Comparison of ENCODE assay signal across 7 cellular contexts in the genomic region with DNA sequence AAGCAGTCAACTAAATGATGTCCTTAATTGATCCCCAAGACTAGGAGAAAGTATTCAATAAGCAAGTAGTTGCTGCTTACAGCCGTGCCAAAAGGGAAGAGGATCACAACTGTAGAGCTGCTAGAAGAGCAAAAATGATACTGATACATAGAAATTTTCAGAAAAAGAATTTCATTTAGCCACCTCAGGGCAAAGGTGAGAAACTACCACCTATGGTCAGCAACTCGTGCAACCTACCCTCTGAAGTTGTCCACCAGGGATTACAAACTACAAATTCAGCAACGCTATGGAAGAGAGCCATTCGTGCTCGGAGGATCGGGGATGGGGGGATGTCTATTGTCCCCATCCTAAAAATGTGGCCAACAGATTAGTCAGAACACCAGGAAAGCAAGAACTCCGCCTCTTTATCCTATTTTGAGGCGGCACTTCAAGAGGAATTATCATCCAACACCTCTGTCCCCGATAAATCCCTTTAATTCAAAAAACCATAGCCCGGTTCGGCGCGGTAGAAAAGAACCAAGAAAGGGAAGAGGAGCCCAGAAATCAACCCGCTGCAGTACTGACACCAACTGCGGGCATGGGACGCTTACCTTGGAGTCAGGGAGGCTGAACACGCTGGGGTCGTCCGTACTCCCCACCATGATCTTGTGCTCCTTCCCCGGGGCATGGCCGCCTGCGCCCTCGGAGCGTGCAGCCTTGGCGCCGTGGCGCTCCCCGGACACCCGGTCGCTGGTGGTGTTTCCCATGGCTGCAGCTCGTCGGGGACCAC. TPM values are rescaled to one million over a fixed set of nuclear protein-coding genes. Genes with fewer than 3 reads are reported as not detected.
DNase-seq lines count a peak whose midpoint lies in the region; ATAC-seq and TF ChIP-seq lines count a peak whose summit lies in the region.

No MANE protein-coding gene starts in this region.

- no peak for TF ChIP-seq CTCF in sigmoid colon (IDR thresholded peaks at IDR 0.05)

- H3K4me1 ChIP-seq in ES-I3 (ENCODE audit: insufficient read depth, low read length) (peaks cover 21% of the 10 kb centered on the region), right cardiac atrium (ENCODE audit: control insufficient read depth, insufficient read depth, low read length) (peaks cover 11% of the 10 kb centered on the region), sigmoid colon (peaks cover 0 to 51% (median 42%) of the 10 kb centered on the region in 4 donors)

- WGBS in right cardiac atrium = under 1% methylated on average over 32 of the region's 32 CpGs
- 0 to 1% methylated on average over 32 of the region's 32 CpGs for WGBS in sigmoid colon, 2 donors

- intact Hi-C loops in right cardiac atrium (cut with DNase I) (loop anchor here (1.0 to 10.0 kb wide), 4 partner anchors 53 to 71 kb away; partner anchors contain the start of genes CHD1L (in 3 of the 4) and FMO5 (in 1 of the 4)), sigmoid colon (cut with DNase I) (loop anchor here (1.0 kb wide), 2 partner anchors 54 to 71 kb away; partner anchors contain the start of genes CHD1L and FMO5)

- CTCF ChIA-PET in activated CD4-positive, alpha-beta memory T cell treated with anti-CD3 and anti-CD28 coated beads, Interleukin-2, amount 10 ng/mL, durations not matched to agents 7 days and 5 days (lab: Charles Lee) = interaction anchor here (0.8 to 7.1 kb wide), 3 partner anchors 10 to 71 kb away, joined by 3 to 65 read pairs (median 3); partner anchors contain the start of genes CHD1L and FMO5

- H3K27ac ChIP-seq in right cardiac atrium (ENCODE audit: low read length) (peak overlapping the region; percentile 95), sigmoid colon (peak overlapping the region; percentile 91 to 96 (median 95))

- peak overlapping the region; percentile 90 for H3K9ac ChIP-seq in ES-I3 (ENCODE audit: low read depth, low read length)

- peaks cover 21% of the 10 kb centered on the region for H3K36me3 Mint-ChIP-seq in activated CD4-positive, alpha-beta memory T cell treated with anti-CD3 and anti-CD28 coated beads, Interleukin-2, amount 10 ng/mL, durations not matched to agents 7 days and 5 days (ENCODE audit: low read depth)

- no peak for TF ChIP-seq EP300 in sigmoid colon (IDR thresholded peaks at IDR 0.05)

- H3K4me3 Mint-ChIP-seq in activated CD4-positive, alpha-beta memory T cell treated with anti-CD3 and anti-CD28 coated beads, Interleukin-2, amount 10 ng/mL, durations not matched to agents 7 days and 5 days = peak overlapping the region; percentile 94

- no peaks in the 10 kb centered on the region for H3K9me3 ChIP-seq in ES-I3 (ENCODE audit: control insufficient read depth, insufficient read depth, low read length)
- no peaks in the 10 kb centered on the region for H3K9me3 ChIP-seq in right cardiac atrium (ENCODE audit: control insufficient read depth, low read length)
- H3K9me3 ChIP-seq in sigmoid colon = no peaks in the 10 kb centered on the region

- H3K4me1 Mint-ChIP-seq in activated CD4-positive, alpha-beta memory T cell treated with anti-CD3 and anti-CD28 coated beads, Interleukin-2, amount 10 ng/mL, durations not matched to agents 7 days and 5 days = peaks cover 40% of the 10 kb centered on the region

- POLR2A ChIA-PET in activated CD4-positive, alpha-beta memory T cell treated with anti-CD3 and anti-CD28 coated beads, Interleukin-2, amount 10 ng/mL, durations not matched to agents 7 days and 5 days (lab: Charles Lee) = interaction anchor here (0.9 to 6.1 kb wide), 6 partner anchors 29 to 87 kb away, joined by 3 to 59 read pairs (median 3); partner anchors contain the start of genes CHD1L and FMO5

- H3K27me3 Mint-ChIP-seq in activated CD4-positive, alpha-beta memory T cell treated with anti-CD3 and anti-CD28 coated beads, Interleukin-2, amount 10 ng/mL, durations not matched to agents 7 days and 5 days = no peaks in the 10 kb centered on the region

- peak overlapping the region; percentile 89 for H3K4me3 ChIP-seq in right cardiac atrium (ENCODE audit: low read length)
- peak overlapping the region; percentile 71 to 97 (median 76) for H3K4me3 ChIP-seq in sigmoid colon

- TF ChIP-seq POLR2A in sigmoid colon (IDR thresholded peaks at IDR 0.05) = no peak

- H3K27me3 ChIP-seq in right cardiac atrium (ENCODE audit: control insufficient read depth, insufficient read depth) (no peaks in the 10 kb centered on the region), sigmoid colon (no peaks in the 10 kb centered on the region)

- H3K36me3 ChIP-seq in ES-I3 (ENCODE audit: insufficient read depth, low read length) = peaks cover 3% of the 10 kb centered on the region; the same call in 1 of the 2 replicates
- H3K36me3 ChIP-seq in sigmoid colon = peaks cover 0 to 9% (median under 1%) of the 10 kb centered on the region in 4 donors

- peak overlapping the region; percentile 73 for H3K27ac Mint-ChIP-seq in activated CD4-positive, alpha-beta memory T cell treated with anti-CD3 and anti-CD28 coated beads, Interleukin-2, amount 10 ng/mL, durations not matched to agents 7 days and 5 days

- peaks cover 3% of the 10 kb centered on the region for H3K9me3 Mint-ChIP-seq in activated CD4-positive, alpha-beta memory T cell treated with anti-CD3 and anti-CD28 coated beads, Interleukin-2, amount 10 ng/mL, durations not matched to agents 7 days and 5 days

- peak; percentile 6 for ATAC-seq in HG03520 (IDR thresholded peaks at IDR 0.05; ENCODE audit: unreplicated experiment)
- ATAC-seq in right cardiac atrium = no peak
- no peak for ATAC-seq in HG02885 (IDR thresholded peaks at IDR 0.05; ENCODE audit: poor library complexity, unreplicated experiment)

- no peak for DNase-seq in activated CD4-positive, alpha-beta memory T cell treated with anti-CD3 and anti-CD28 coated beads, Interleukin-2, amount 10 ng/mL, durations not matched to agents 7 days and 5 days
- DNase-seq in right cardiac atrium (no peak), sigmoid colon (no peak)
- no peak for DNase-seq in activated effector memory CD4-positive, alpha-beta T cell treated with anti-CD3 and anti-CD28 coated beads, Interleukin-2, amount 50 U/mL, for 16 hours

RNA-seq across cellular contexts. Expression of gene PRKAB2, which starts 0.7 kb away (rescaled TPM):
- total RNA-seq in activated CD4-positive, alpha-beta memory T cell treated with anti-CD3 and anti-CD28 coated beads, Interleukin-2, amount 10 ng/mL, durations not matched to agents 7 days and 5 days = 10 to 100 TPM; 13.3 to 15.5 TPM
- 10 to 100 TPM; 14.2 to 39.0 (median 25.0) TPM for total RNA-seq in right cardiac atrium
- polyA plus RNA-seq in right cardiac atrium = 8.3 TPM
- 10 to 100 TPM; 33.5 to 40.3 (median 38.5) TPM for total RNA-seq in sigmoid colon
- polyA plus RNA-seq in sigmoid colon = 1 to 10 TPM; 5.4 to 6.9 (median 6.7) TPM

RNA-seq across cellular contexts. Expression of gene FMO5, which starts 53.6 kb away (rescaled TPM):
- under 1 TPM; 0.53 to 0.73 TPM for total RNA-seq in activated CD4-positive, alpha-beta memory T cell treated with anti-CD3 and anti-CD28 coated beads, Interleukin-2, amount 10 ng/mL, durations not matched to agents 7 days and 5 days
- total RNA-seq in right cardiac atrium (1 to 10 TPM; 1.3 to 3.1 (median 1.8) TPM), sigmoid colon (1 to 10 TPM; 1.9 to 7.1 (median 3.2) TPM)
- polyA plus RNA-seq in right cardiac atrium (1.1 TPM), sigmoid colon (10 to 100 TPM; 10.2 to 48.8 (median 40.2) TPM)
